7 cellular contexts compared by ENCODE assay signal in the genomic region with DNA sequence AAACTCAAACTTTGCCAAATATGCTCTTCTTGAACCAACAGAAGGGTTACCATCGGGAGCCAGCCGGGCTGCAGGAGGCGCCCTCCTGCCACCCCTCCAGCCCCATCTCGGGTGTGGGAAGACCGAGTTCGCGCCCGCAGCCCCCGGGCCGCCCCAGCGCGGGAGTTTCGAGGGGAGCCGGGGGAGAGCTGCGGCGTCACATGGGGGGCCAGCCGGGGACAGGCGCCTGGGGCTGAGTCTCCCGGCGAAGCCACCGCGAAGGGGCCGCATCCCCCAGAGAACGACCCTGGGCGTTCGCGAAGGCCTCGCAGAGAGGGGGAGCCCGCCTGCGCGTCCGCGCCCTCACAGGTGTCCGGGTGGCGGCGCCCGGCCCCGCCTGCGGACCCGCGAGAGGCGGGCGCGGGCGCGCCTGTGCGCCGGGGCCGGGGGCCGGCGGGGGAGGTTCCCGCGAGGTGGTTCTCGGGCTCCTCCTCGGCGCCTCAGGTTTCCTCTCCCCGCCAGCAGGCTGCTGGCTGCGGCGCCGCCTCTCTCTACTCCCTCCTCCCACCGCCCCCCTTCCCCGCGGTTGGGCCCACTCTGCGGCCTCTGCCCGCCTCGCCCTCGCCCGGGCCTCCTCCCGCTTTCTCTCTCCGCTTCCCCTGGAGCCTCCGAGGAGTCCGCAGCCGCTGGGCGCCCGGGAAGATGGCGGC. TPM values are rescaled to one million over a fixed set of nuclear protein-coding genes. Genes with fewer than 3 reads are reported as not detected.
DNase-seq lines count a peak whose midpoint lies in the region; ATAC-seq and TF ChIP-seq lines count a peak whose summit lies in the region.

A gene with protein sequence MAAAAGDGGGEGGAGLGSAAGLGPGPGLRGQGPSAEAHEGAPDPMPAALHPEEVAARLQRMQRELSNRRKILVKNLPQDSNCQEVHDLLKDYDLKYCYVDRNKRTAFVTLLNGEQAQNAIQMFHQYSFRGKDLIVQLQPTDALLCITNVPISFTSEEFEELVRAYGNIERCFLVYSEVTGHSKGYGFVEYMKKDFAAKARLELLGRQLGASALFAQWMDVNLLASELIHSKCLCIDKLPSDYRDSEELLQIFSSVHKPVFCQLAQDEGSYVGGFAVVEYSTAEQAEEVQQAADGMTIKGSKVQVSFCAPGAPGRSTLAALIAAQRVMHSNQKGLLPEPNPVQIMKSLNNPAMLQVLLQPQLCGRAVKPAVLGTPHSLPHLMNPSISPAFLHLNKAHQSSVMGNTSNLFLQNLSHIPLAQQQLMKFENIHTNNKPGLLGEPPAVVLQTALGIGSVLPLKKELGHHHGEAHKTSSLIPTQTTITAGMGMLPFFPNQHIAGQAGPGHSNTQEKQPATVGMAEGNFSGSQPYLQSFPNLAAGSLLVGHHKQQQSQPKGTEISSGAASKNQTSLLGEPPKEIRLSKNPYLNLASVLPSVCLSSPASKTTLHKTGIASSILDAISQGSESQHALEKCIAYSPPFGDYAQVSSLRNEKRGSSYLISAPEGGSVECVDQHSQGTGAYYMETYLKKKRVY (plus strand): TSS at position 584 of the 689 bp plus-strand sequence. CDS start 98 bp downstream, at position 682.

- no peaks in the 10 kb centered on the region for H3K9me3 Mint-ChIP-seq in activated T-cell treated with anti-CD3 and anti-CD28 coated beads, Interleukin-2, amount 50 U/mL, for 72 hours

- peak within 1 kb of the TSS; percentile 88 for H3K9ac ChIP-seq in OCI-LY3 (ENCODE audit: low read length)

- no peaks in the 10 kb centered on the region for H3K36me3 ChIP-seq in OCI-LY3 (replicated peaks; ENCODE audit: low read depth, low read length)
- no peaks in the 10 kb centered on the region for H3K36me3 ChIP-seq in esophagus squamous epithelium

- peak within 1 kb of the TSS; percentile 86 to 88 for H3K4me3 Mint-ChIP-seq in activated T-cell treated with anti-CD3 and anti-CD28 coated beads, Interleukin-2, amount 50 U/mL, for 72 hours

- WGBS in esophagus squamous epithelium, 2 donors = 0% methylated on average over 3 of the region's 76 CpGs

- H3K27ac ChIP-seq in OCI-LY3 (ENCODE audit: low read length) (peak within 1 kb of the TSS; percentile 74), esophagus squamous epithelium (peak within 1 kb of the TSS; percentile 81 to 89 (median 88))

- no peaks in the 10 kb centered on the region for H3K36me3 Mint-ChIP-seq in activated T-cell treated with anti-CD3 and anti-CD28 coated beads, Interleukin-2, amount 50 U/mL, for 72 hours (ENCODE audit: insufficient read depth in 2 of 2)

- H3K79me2 ChIP-seq in OCI-LY3 (ENCODE audit: low read length) = peaks cover 25% of the 10 kb centered on the region

- peaks cover 21% of the 10 kb centered on the region for H3K4me1 Mint-ChIP-seq in activated T-cell treated with anti-CD3 and anti-CD28 coated beads, Interleukin-2, amount 50 U/mL, for 72 hours (ENCODE audit: low read depth)

- peak; percentile 84 for ATAC-seq in activated T-cell treated with anti-CD3 and anti-CD28 coated beads, Interleukin-2, amount 50 U/mL, for 72 hours (replicated peaks in 1 of 2)

- TF ChIP-seq POLR2A in esophagus squamous epithelium (IDR thresholded peaks at IDR 0.05) = peak in 1 of 4 donors; percentile 30

- H3K27me3 ChIP-seq in OCI-LY3 (ENCODE audit: low read depth, low read length) (no peaks in the 10 kb centered on the region), esophagus squamous epithelium (no peaks in the 10 kb centered on the region)

- peaks cover 5% of the 10 kb centered on the region for H3K27me3 Mint-ChIP-seq in activated T-cell treated with anti-CD3 and anti-CD28 coated beads, Interleukin-2, amount 50 U/mL, for 72 hours (ENCODE audit: low read depth)

- in situ Hi-C loops in GM13976 (cut with MboI; ENCODE audit: low sequenced_read_pairs, unreplicated experiment) = no loop called here

- H3K27ac Mint-ChIP-seq in activated T-cell treated with anti-CD3 and anti-CD28 coated beads, Interleukin-2, amount 50 U/mL, for 72 hours = peak within 1 kb of the TSS; percentile 68

- H4K20me1 ChIP-seq in OCI-LY3 (ENCODE audit: insufficient read depth, low read length) = no peaks in the 10 kb centered on the region

- DNase-seq in GM13976 (ENCODE audit: low spot score) (peak; percentile 73), HK-2 (ENCODE audit: unreplicated experiment) (peak; percentile 81), esophagus squamous epithelium (lab: John Stamatoyannopoulos, UW) (peak; percentile 6), myocyte (ENCODE audit: low read depth) (peak; percentile 33)
- DNase-seq in activated T-cell treated with anti-CD3 and anti-CD28 coated beads, Interleukin-2, amount 50 U/mL, for 72 hours = peak; percentile 66 to 75
- peak; percentile 40 for DNase-seq in stimulated activated naive CD4-positive, alpha-beta T cell treated with Interleukin-2 at 50 U/mL for 16 hours (lab: John Stamatoyannopoulos, UW)

- intact Hi-C loops in esophagus squamous epithelium (cut with DNase I) = no loop called here

- peak; percentile 9 for TF ChIP-seq CTCF in GM13976 (IDR thresholded peaks at IDR 0.05; ENCODE audit: borderline replicate concordance, control extremely low read depth, extremely low read depth, insufficient read depth, missing control alignments)
- peak; percentile 77 for TF ChIP-seq CTCF in OCI-LY3 (IDR thresholded peaks at IDR 0.05; ENCODE audit: low read depth, low read length)
- peak; percentile 29 to 61 (median 36) for TF ChIP-seq CTCF in esophagus squamous epithelium (IDR thresholded peaks at IDR 0.05)

- peak within 1 kb of the TSS; percentile 88 for H2AFZ ChIP-seq in OCI-LY3 (ENCODE audit: low read depth, low read length)

- H3K9me3 ChIP-seq in OCI-LY3 (ENCODE audit: insufficient read depth, low read length) (no peaks in the 10 kb centered on the region), esophagus squamous epithelium (no peaks in the 10 kb centered on the region)

- peaks cover 15% of the 10 kb centered on the region for H3K4me1 ChIP-seq in OCI-LY3 (ENCODE audit: low read length)
- peaks cover 6 to 48% (median 15%) of the 10 kb centered on the region in 3 donors for H3K4me1 ChIP-seq in esophagus squamous epithelium

- peak within 1 kb of the TSS; percentile 95 for H3K4me2 ChIP-seq in OCI-LY3 (ENCODE audit: low read length)

- H3K4me3 ChIP-seq in OCI-LY3 (ENCODE audit: low read length) = peak within 1 kb of the TSS; percentile 99
- peak within 1 kb of the TSS; percentile 69 to 94 (median 82) for H3K4me3 ChIP-seq in esophagus squamous epithelium

RNA-seq across cellular contexts. Expression of the gene that starts here (rescaled TPM):
- 1 to 10 TPM; 2.7 to 3.0 TPM for total RNA-seq in activated T-cell treated with anti-CD3 and anti-CD28 coated beads, Interleukin-2, amount 50 U/mL, for 72 hours
- total RNA-seq in esophagus squamous epithelium (10 to 100 TPM in 2 of 4 donors, 1 to 10 TPM in 2; 7.1 to 17.0 (median 11.8) TPM), myocyte (0.11 TPM in 1 of 2 replicates, not detected in the other)
- polyA plus RNA-seq in myocyte (2012) = 0.11 TPM

Comparison
In these comparisons a context has a peak if more than half of its experiments do, and no peak if none do; other contexts are left out.
1. Peak in every context shown above with its lines: DNase-seq, ATAC-seq, H3K4me3 ChIP-seq and H3K27ac ChIP-seq.
2. Peak in DNase-seq in myocyte; RNA of the gene not detected or under 1 TPM.
3. DNase-seq: peak in every context shown above with its lines; median percentile 81 in HK-2; 73 in GM13976; 70 in activated T-cell treated with anti-CD3 and anti-CD28 coated beads, Interleukin-2, amount 50 U/mL, for 72 hours; 40 in stimulated activated naive CD4-positive, alpha-beta T cell treated with Interleukin-2 at 50 U/mL for 16 hours; 33 in myocyte; 6 in esophagus squamous epithelium.
4. CTCF ChIP-seq: peak in every context shown above with its lines; median percentile 77 in OCI-LY3; 36 in esophagus squamous epithelium; 9 in GM13976.